Comparison of ENCODE assay signal across 14 cellular contexts in the genomic region with DNA sequence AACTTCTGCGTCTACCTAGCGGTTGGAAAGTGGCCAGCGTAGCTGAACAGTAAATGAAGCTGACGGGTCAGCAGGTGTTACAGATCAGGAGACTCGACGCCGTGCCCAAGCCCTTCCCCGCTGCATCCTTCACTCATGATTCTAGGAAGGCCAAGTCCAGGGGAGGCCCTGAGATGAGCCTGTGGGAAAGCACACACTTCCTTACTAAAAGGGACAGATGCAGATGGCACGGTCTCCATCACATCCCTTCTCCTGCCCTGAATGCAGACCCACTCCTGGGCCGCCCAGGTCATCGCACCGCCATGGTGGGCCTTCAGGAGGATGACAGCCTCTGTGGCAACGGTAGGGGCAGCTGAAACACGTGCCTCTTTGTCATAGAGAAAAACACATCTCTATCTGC.
"Had no signal": no experiment of that assay in that cellular context is flagged by ENCODE, and none has a peak within 500 bp of the region (broad histone marks: within the 10 kb centered on the region; RNA-seq: fewer than 3 reads in every experiment).

No MANE protein-coding gene starts in this region.

- H3K36me3 ChIP-seq: esophagus muscularis mucosa, right lobe of liver had no signal

- H3K9me3 Mint-ChIP-seq: nephron progenitor cell; stimulated activated effector memory CD8-positive, alpha-beta T cell treated with anti-CD3 and anti-CD28 coated beads, Interleukin-12 subunit alpha, Interleukin-12 subunit beta, amount 100 ng/mL, for 72 hours had no signal

- H3K4me1 ChIP-seq: psoas muscle, right lobe of liver had no signal

- H3K4me3 Mint-ChIP-seq: nephron progenitor cell had no signal

- H3K27ac ChIP-seq: esophagus muscularis mucosa, psoas muscle, right lobe of liver had no signal

- H3K9me3 ChIP-seq: esophagus muscularis mucosa, psoas muscle, right lobe of liver had no signal

- DNase-seq: activated CD4-positive, alpha-beta T cell treated with anti-CD3 and anti-CD28 coated beads, Interleukin-2, amount 50 U/mL, for 4 hours; activated CD4-positive, CD25-positive, alpha-beta regulatory T cell treated with anti-CD3 and anti-CD28 coated beads, Interleukin-2, amount 50 U/mL, for 72 hours; activated effector memory CD4-positive, alpha-beta T cell treated with Interleukin-2 at 50 U/mL for 16 hours; activated naive CD4-positive, alpha-beta T cell treated with anti-CD3 and anti-CD28 coated beads, Interleukin-2, amount 50 U/mL, for 16 hours; hippocampal formation; left ventricle myocardium superior; mesendoderm; nephron progenitor cell; psoas muscle; right lobe of liver; SW 1271; T1000 had no signal

- H3K27me3 ChIP-seq: esophagus muscularis mucosa, right lobe of liver had no signal

- H3K36me3 Mint-ChIP-seq: stimulated activated effector memory CD8-positive, alpha-beta T cell treated with anti-CD3 and anti-CD28 coated beads, Interleukin-12 subunit alpha, Interleukin-12 subunit beta, amount 100 ng/mL, for 72 hours had no signal

- H3K27ac Mint-ChIP-seq: nephron progenitor cell had no signal

- H3K4me3 ChIP-seq: esophagus muscularis mucosa, psoas muscle, right lobe of liver had no signal
